ENCODE assay signal across 2 cellular contexts in genomic region chr21:24727803-24728425, GRCh38.
TF ChIP-seq lines count a peak whose summit lies in the region.

No MANE protein-coding gene starts in this region.

TF ChIP-seq in SK-N-SH, 30 proteins besides CTCF, POLR2A, EP300 and RAD21 (continued from another document):
- TF ChIP-seq EZH2phosphoT487 (IDR thresholded peaks at IDR 0.05; ENCODE audit: borderline replicate concordance, low read depth) (no peak), RXRA (IDR thresholded peaks at IDR 0.05; ENCODE audit: borderline replicate concordance, low read depth) (no peak), REST (IDR thresholded peaks at IDR 0.05; ENCODE audit: low read depth, low read length) (no peak)

TF ChIP-seq in SK-N-SH treated with all-trans-retinoic acid at 6 μM for 48 hours, 23 proteins besides CTCF, POLR2A, EP300 and RAD21 (continued from another document):
- TF ChIP-seq CSRNP3 (CRISPR knock-in tag; IDR thresholded peaks at IDR 0.05) (no peak), TSHZ2 (CRISPR knock-in tag; IDR thresholded peaks at IDR 0.05) (no peak), RARB (CRISPR knock-in tag; IDR thresholded peaks at IDR 0.05) (no peak), OSR1 (CRISPR knock-in tag; IDR thresholded peaks at IDR 0.05) (no peak), ZFP30 (CRISPR knock-in tag; IDR thresholded peaks at IDR 0.05) (no peak), ZC3H10 (CRISPR knock-in tag; IDR thresholded peaks at IDR 0.05) (no peak), ZNF8 (CRISPR knock-in tag; IDR thresholded peaks at IDR 0.05) (no peak), SNAI2 (CRISPR knock-in tag; IDR thresholded peaks at IDR 0.05) (no peak), PATZ1 (CRISPR knock-in tag; IDR thresholded peaks at IDR 0.05; ENCODE audit: borderline replicate concordance) (no peak), ZNF565 (CRISPR knock-in tag; conservative IDR thresholded peaks at IDR 0.05; ENCODE audit: low read depth) (no peak), POU6F1 (CRISPR knock-in tag; IDR thresholded peaks at IDR 0.05; ENCODE audit: borderline replicate concordance, low read depth) (no peak), ARNTL (CRISPR knock-in tag; IDR thresholded peaks at IDR 0.05; ENCODE audit: borderline replicate concordance, low read depth) (no peak), CREB5 (CRISPR knock-in tag; IDR thresholded peaks at IDR 0.05; ENCODE audit: low read depth) (no peak)
